1 cellular context compared by ENCODE assay signal in the genomic region with DNA sequence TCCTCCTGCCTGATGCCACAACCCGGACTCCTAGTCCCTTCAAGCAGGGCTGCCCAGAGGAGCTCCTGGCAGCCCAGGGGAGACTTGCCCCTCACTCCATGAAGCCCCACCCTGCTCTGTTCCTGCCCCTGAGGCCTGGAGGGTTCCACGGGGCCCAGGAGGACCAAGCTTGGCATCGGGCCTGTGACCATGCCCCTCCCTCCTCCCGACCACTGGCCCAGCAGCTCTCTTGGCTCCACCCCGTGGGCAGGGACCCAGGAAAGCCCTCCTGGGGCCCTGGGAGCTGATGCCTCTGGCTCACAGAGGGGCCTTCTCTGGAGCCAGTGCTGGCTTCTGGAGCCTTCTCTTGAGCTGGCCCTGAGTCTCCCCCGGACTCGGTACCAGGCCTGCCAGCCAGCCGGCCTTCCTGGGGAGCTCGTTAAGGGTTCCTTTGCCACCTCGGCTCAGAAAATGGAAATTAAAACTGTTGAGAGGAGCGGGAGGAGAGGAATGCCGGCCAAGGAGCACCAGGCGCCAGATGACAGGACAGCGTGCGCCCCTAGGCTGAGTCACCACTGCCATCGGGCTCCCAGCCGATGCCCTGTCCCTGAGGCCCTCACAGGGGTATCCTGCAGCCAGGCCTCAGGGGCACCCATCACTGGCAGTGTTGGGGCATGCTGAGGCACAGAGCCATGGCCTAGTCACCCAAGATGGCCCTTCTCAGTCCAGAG.
TF ChIP-seq lines count a peak whose summit lies in the region.

No MANE protein-coding gene starts in this region.

TF ChIP-seq in GM23338, 12 proteins besides CTCF, POLR2A, EP300 and RAD21 (continued from another document):
- TF ChIP-seq ZNF114 (CRISPR knock-in tag; IDR thresholded peaks at IDR 0.05) (no peak), REST (IDR thresholded peaks at IDR 0.05; ENCODE audit: unreplicated experiment) (no peak)
